22 cellular contexts compared by ENCODE assay signal in the genomic region with DNA sequence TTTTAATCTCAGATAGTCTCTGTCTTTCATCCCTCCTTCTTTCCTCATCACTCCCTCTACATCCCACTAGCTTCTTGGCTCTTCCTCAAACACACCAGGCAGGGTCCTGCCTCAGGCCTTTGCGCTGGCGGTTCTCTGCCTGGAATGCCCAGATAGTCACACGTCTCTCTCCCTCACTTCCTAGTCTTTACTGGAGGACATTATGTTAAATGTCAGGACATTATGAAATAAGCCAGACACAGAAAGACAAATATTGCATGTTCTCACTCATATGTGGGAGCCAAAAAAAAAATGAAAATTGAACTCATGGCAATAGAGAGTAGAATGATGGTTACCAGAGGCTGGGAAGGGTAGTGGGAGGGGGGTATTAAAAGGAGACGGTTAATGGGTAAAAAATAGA.
"Had no signal": no experiment of that assay in that cellular context is flagged by ENCODE, and none has a peak within 500 bp of the region (broad histone marks: within the 10 kb centered on the region; RNA-seq: fewer than 3 reads in every experiment).

No MANE protein-coding gene starts in this region.

- DNase-seq: activated CD4-positive, alpha-beta T cell treated with anti-CD3 and anti-CD28 coated beads for 48 hours; activated CD4-positive, alpha-beta T cell treated with anti-CD3 and anti-CD28 coated beads, Interleukin-2, amount 50 U/mL, for 48 hours; activated CD4-positive, CD25-positive, alpha-beta regulatory T cell treated with anti-CD3 and anti-CD28 coated beads, Interleukin-2, amount 50 U/mL, for 72 hours; activated CD8-positive, alpha-beta memory T cell treated with anti-CD3 and anti-CD28 coated beads, Interleukin-2, amount 10 ng/mL, durations not matched to agents 7 days and 5 days; activated effector memory CD4-positive, alpha-beta T cell treated with Interleukin-2 at 50 U/mL for 16 hours; activated naive CD4-positive, alpha-beta T cell; activated T-cell treated with anti-CD3 and anti-CD28 coated beads, Interleukin-2, amount 50 U/mL, for 24 hours; cerebellar nuclear complex; Kasumi-1; NCI-H1105 treated with DMSO at 0.1 percent for 48 hours; NCI-H1436 treated with DMSO at 0.1 percent for 48 hours; NCI-H187; NCI-H2081; NCI-H446; NCI-H524; PC-3; SHP77 treated with DMSO at 0.1 percent for 48 hours; SW 1271 had no signal

- H3K4me3 Mint-ChIP-seq: activated CD8-positive, alpha-beta memory T cell treated with anti-CD3 and anti-CD28 coated beads, Interleukin-2, amount 10 ng/mL, durations not matched to agents 7 days and 5 days; activated naive CD4-positive, alpha-beta T cell treated with anti-CD3 and anti-CD28 coated beads, Interleukin-2, amount 50 U/mL, for 24 hours; activated T-cell treated with anti-CD3 and anti-CD28 coated beads, Interleukin-2, amount 50 U/mL, for 24 hours; activated T-helper 1 cell treated with anti-CD3 and anti-CD28 coated beads, Interleukin-12 subunit alpha, Interleukin-12 subunit beta, Interleukin-2, Interleukin-4 antibody, amounts not matched to agents 30 ng/mL and 10 ng/mL and 1 ng/mL, durations not matched to agents 14 hours and 24 hours and 36 hours; WTC11 had no signal

- H3K27ac ChIP-seq: SK-N-MC had no signal

- H3K27me3 Mint-ChIP-seq: activated CD8-positive, alpha-beta memory T cell treated with anti-CD3 and anti-CD28 coated beads, Interleukin-2, amount 10 ng/mL, durations not matched to agents 7 days and 5 days; activated T-cell treated with anti-CD3 and anti-CD28 coated beads, Interleukin-2, amount 50 U/mL, for 24 hours had no signal

- H3K36me3 Mint-ChIP-seq: activated CD8-positive, alpha-beta memory T cell treated with anti-CD3 and anti-CD28 coated beads, Interleukin-2, amount 10 ng/mL, durations not matched to agents 7 days and 5 days; activated naive CD4-positive, alpha-beta T cell treated with anti-CD3 and anti-CD28 coated beads, Interleukin-2, amount 50 U/mL, for 24 hours; WTC11 had no signal

- H3K9me3 Mint-ChIP-seq: activated naive CD4-positive, alpha-beta T cell treated with anti-CD3 and anti-CD28 coated beads, Interleukin-2, amount 50 U/mL, for 24 hours; activated T-cell treated with anti-CD3 and anti-CD28 coated beads, Interleukin-2, amount 50 U/mL, for 24 hours; activated T-helper 1 cell treated with anti-CD3 and anti-CD28 coated beads, Interleukin-12 subunit alpha, Interleukin-12 subunit beta, Interleukin-2, Interleukin-4 antibody, amounts not matched to agents 30 ng/mL and 10 ng/mL and 1 ng/mL, durations not matched to agents 14 hours and 24 hours and 36 hours had no signal

- H3K27ac Mint-ChIP-seq: activated CD8-positive, alpha-beta memory T cell treated with anti-CD3 and anti-CD28 coated beads, Interleukin-2, amount 10 ng/mL, durations not matched to agents 7 days and 5 days; activated T-cell treated with anti-CD3 and anti-CD28 coated beads, Interleukin-2, amount 50 U/mL, for 24 hours; activated T-helper 1 cell treated with anti-CD3 and anti-CD28 coated beads, Interleukin-12 subunit alpha, Interleukin-12 subunit beta, Interleukin-2, Interleukin-4 antibody, amounts not matched to agents 30 ng/mL and 10 ng/mL and 1 ng/mL, durations not matched to agents 14 hours and 24 hours and 36 hours; WTC11 had no signal

- H3K4me1 Mint-ChIP-seq: activated CD8-positive, alpha-beta memory T cell treated with anti-CD3 and anti-CD28 coated beads, Interleukin-2, amount 10 ng/mL, durations not matched to agents 7 days and 5 days; activated naive CD4-positive, alpha-beta T cell treated with anti-CD3 and anti-CD28 coated beads, Interleukin-2, amount 50 U/mL, for 24 hours; WTC11 had no signal

- ATAC-seq: activated CD8-positive, alpha-beta memory T cell treated with anti-CD3 and anti-CD28 coated beads, Interleukin-2, amount 10 ng/mL, durations not matched to agents 7 days and 5 days; PC-3; WTC11 had no signal

- H3K4me3 ChIP-seq: SK-N-MC had no signal
